Comparison of ENCODE assay signal across 11 cellular contexts in the genomic region with DNA sequence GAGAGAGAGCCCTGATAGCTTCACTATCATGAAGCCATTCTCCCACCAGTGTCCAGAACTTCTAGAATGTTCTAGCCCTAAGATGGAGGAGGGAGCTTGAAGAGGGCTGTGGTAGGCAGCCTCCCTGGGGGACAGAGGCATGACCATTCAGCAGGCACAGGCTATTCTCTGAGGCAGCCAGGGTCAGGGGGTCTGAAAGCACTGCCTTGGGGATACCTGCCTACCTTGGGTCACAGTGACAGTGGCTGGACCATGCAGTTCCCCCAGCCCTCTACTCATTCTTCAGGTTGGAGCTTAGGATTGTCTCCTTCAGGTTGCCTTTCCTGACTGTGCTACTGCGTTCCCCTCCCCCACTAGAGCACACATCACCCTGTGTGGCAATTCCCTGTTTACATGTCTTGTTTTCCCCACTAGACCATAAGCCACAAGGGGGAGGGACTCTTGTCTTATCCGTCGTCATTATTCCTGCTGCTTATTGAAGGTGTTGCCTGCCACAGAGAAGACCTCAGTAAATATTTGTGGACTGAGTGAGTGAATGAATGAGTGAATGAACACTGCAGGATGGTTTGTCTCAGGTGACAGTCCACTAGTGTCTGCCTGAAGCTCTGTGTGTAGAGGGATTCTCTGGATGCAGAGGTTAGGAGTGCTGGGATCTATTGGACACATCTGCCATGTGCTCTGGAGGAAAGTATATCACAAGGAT. TPM values are rescaled to one million over a fixed set of nuclear protein-coding genes. Genes with fewer than 3 reads are reported as not detected.
DNase-seq lines count a peak whose midpoint lies in the region; ATAC-seq, FAIRE-seq and TF ChIP-seq lines count a peak whose summit lies in the region.
"Had no signal": no experiment of that assay in that cellular context is flagged by ENCODE, and none has a peak within 500 bp of the region (broad histone marks: within the 10 kb centered on the region; RNA-seq: fewer than 3 reads in every experiment).

No MANE protein-coding gene starts in this region.

- no peak overlapping the region for H3K4me3 Mint-ChIP-seq in progenitor cell of endocrine pancreas (ENCODE audit: low read depth)

- no peaks in the 10 kb centered on the region for H3K9me3 ChIP-seq in PC-3 (ENCODE audit: low read length)

- no peaks in the 10 kb centered on the region for H3K9me3 Mint-ChIP-seq in progenitor cell of endocrine pancreas (ENCODE audit: low read depth)

- TF ChIP-seq CTCF in PC-3 (conservative IDR thresholded peaks at IDR 0.05; ENCODE audit: low read depth, low read length): no peak
- no peak for TF ChIP-seq CTCF in progenitor cell of endocrine pancreas (IDR thresholded peaks at IDR 0.05; ENCODE audit: unreplicated experiment)
- no peak for TF ChIP-seq CTCF in D721Med (IDR thresholded peaks at IDR 0.05; ENCODE audit: insufficient read depth, missing control alignments)

- H3K4me1 ChIP-seq in PC-3 (ENCODE audit: insufficient read depth, low read length): peaks cover 21% of the 10 kb centered on the region

- no peaks in the 10 kb centered on the region for H4K20me1 ChIP-seq in PC-3 (ENCODE audit: low read length)

- no peak overlapping the region for H2AFZ ChIP-seq in PC-3 (ENCODE audit: low read length)

- peaks cover 55% of the 10 kb centered on the region for H3K79me2 ChIP-seq in PC-3 (ENCODE audit: low read length)

- peaks cover 30% of the 10 kb centered on the region for H3K36me3 ChIP-seq in PC-3 (ENCODE audit: low read depth, low read length)

- ATAC-seq in PC-3 (peak; percentile 37), HG03565 (IDR thresholded peaks at IDR 0.05; ENCODE audit: unreplicated experiment) (no peak)
- ATAC-seq: Right ventricle myocardium inferior had no signal

- no peaks in the 10 kb centered on the region for H3F3A ChIP-seq in PC-3 (ENCODE audit: low read length, unreplicated experiment)

- H3K27ac Mint-ChIP-seq in progenitor cell of endocrine pancreas: peak overlapping the region; percentile 54

- no peaks in the 10 kb centered on the region for H3K9me2 ChIP-seq in PC-3 (replicated peaks; ENCODE audit: low read length)

- H3K4me3 ChIP-seq in PC-3 (ENCODE audit: low read length): no peak overlapping the region

- H3K9ac ChIP-seq in PC-3 (ENCODE audit: low read length): no peak overlapping the region

- H3K27ac ChIP-seq in PC-3 (ENCODE audit: low read length) (peak overlapping the region; percentile 44), cingulate gyrus (ENCODE audit: low read depth, low read length) (peak overlapping the region; percentile 11)

- no peaks in the 10 kb centered on the region for H3K27me3 Mint-ChIP-seq in progenitor cell of endocrine pancreas

- BruUV-seq in PC-3 (replicated peaks; lab: Mats Ljungman, UMichigan): no TSS peak

- peak; percentile 9 for DNase-seq in NCI-H2107 treated with DMSO at 0.1 percent for 48 hours (lab: John Stamatoyannopoulos, UW; ENCODE audit: unreplicated experiment)
- no peak for DNase-seq in NCI-H2107 (lab: John Stamatoyannopoulos, UW)
- peak; percentile 72 for DNase-seq in PC-3
- DNase-seq in progenitor cell of endocrine pancreas (ENCODE audit: low spot score, unreplicated experiment): no peak
- no peak for DNase-seq in D721Med (ENCODE audit: insufficient read length, low spot score)
- no peak for DNase-seq in NCI-H226
- DNase-seq: stimulated activated CD4-positive, alpha-beta T cell treated with anti-CD3 and anti-CD28 coated beads, Interleukin-1b, Interleukin-23, amount 100 ng/mL, for 48 hours had no signal

- peaks cover 18% of the 10 kb centered on the region for H3K36me3 Mint-ChIP-seq in progenitor cell of endocrine pancreas (ENCODE audit: insufficient read depth)

- H3K4me2 ChIP-seq in PC-3 (ENCODE audit: low read length): peak overlapping the region; percentile 49

- no peak for FAIRE-seq in D721Med (lab: Jason Lieb, UNC)

- POLR2A ChIA-PET in PC-3 (lab: Charles Lee; ENCODE audit: unreplicated experiment): interaction anchor here (0.5 kb wide), 1 partner anchor 21 kb away, joined by 4 read pairs; no protein-coding TSS in a partner anchor

- H3K27me3 ChIP-seq in PC-3 (ENCODE audit: low read length): no peaks in the 10 kb centered on the region

- peaks cover 25% of the 10 kb centered on the region for H3K4me1 Mint-ChIP-seq in progenitor cell of endocrine pancreas (ENCODE audit: low read depth)

- intact Hi-C loops in PC-3 (cut with micrococcal nuclease): no loop called here

- CTCF ChIA-PET in PC-3 (lab: Charles Lee): no interaction called here

RNA-seq across cellular contexts. Expression of gene ZDHHC18, which starts 5.2 kb away (rescaled TPM):
- total RNA-seq in PC-3 (2014; rRNA removed): 18.1 and 26.9 TPM in 2 replicates
- 22.9 and 26.1 TPM in 2 replicates for total RNA-seq in progenitor cell of endocrine pancreas

RNA-seq across cellular contexts. Expression of gene SFN, which starts 31.3 kb away (rescaled TPM):
- total RNA-seq in PC-3 (2014; rRNA removed): 411 and 577 TPM in 2 replicates
- total RNA-seq in progenitor cell of endocrine pancreas: 0.36 and 0.44 TPM in 2 replicates
- total RNA-seq: A673, Right ventricle myocardium inferior had no signal

RNA-seq across cellular contexts. Expression of gene PIGV, which starts 43.9 kb away (rescaled TPM):
- total RNA-seq in PC-3 (2014; rRNA removed) (6.0 and 8.8 TPM in 2 replicates), progenitor cell of endocrine pancreas (10.2 and 12.1 TPM in 2 replicates)

RNA-seq across cellular contexts. Expression of gene GPN2, which starts 58.4 kb away (rescaled TPM):
- total RNA-seq in PC-3 (2014; rRNA removed) (24.6 and 28.2 TPM in 2 replicates), progenitor cell of endocrine pancreas (36.5 and 37.4 TPM in 2 replicates)

Comparison
In these comparisons a context has a peak if more than half of its experiments do, and no peak if none do; other contexts are left out.
1. DNase-seq: peak in NCI-H2107 treated with DMSO at 0.1 percent for 48 hours (single experiment) and PC-3 (single experiment); none in NCI-H2107 (single experiment), progenitor cell of endocrine pancreas (single experiment), D721Med (single experiment) and NCI-H226 (single experiment).
2. RNA of gene SFN, which starts 31.3 kb away (total RNA-seq): 411 to 577 TPM in PC-3; 0.36 to 0.44 TPM in progenitor cell of endocrine pancreas; every median in the first group is over 100 times any median in the second.